In the genomic region with DNA sequence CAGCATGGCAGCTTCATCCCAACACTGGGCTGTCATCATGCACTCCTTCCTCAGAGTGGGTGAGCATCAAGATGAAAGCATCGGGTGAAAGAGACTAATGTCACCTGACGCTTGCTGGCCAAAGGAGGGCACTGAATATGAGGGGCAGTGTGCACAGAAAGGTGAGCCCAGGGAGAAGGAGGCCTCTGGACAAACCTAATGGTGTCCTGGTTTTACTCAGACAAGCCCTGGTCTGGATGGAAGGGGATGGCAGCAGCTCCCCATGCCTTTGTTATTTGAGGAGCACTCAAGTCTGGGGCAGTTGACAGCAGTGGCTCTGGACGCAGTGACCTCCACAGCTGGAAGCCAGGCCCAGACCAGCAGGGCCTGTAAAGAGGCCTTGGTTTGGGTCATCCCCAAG, we compare ENCODE assay signal across 25 cellular contexts.
"Had no signal": no experiment of that assay in that cellular context is flagged by ENCODE, and none has a peak within 500 bp of the region (broad histone marks: within the 10 kb centered on the region; RNA-seq: fewer than 3 reads in every experiment).

No MANE protein-coding gene starts in this region.

- DNase-seq: cortex of kidney; effector CD8-positive, alpha-beta T cell; effector memory CD8-positive, alpha-beta T cell; endodermal cell; erythroblast; esophagus squamous epithelium; foreskin fibroblast; foreskin melanocyte; gastrocnemius medialis; glutamatergic neuron; head of caudate nucleus; heart right ventricle; hippocampal formation; left cardiac atrium; left lung; left ventricle myocardium superior; lower lobe of right lung; mesenchymal stem cell; midbrain had no signal

- ATAC-seq: effector memory CD8-positive, alpha-beta T cell; esophagus mucosa; gastrocnemius medialis; heart right ventricle; left cardiac atrium; left lung; left ventricle myocardium superior; lower lobe of right lung had no signal

- H3K4me3 ChIP-seq: esophagus squamous epithelium, gastrocnemius medialis, heart right ventricle, left lung, lower lobe of right lung had no signal

- H3K36me3 ChIP-seq: esophagus squamous epithelium, gastrocnemius medialis, heart right ventricle, left lung, lower lobe of right lung had no signal

- H3K27me3 ChIP-seq: gastrocnemius medialis, left lung had no signal

- H3K9me3 ChIP-seq: esophagus squamous epithelium, gastrocnemius medialis, left lung, lower lobe of right lung had no signal

- FAIRE-seq: colon, endometrium, islet of Langerhans, keratinocyte had no signal

- H3K27ac ChIP-seq: epithelial cell of prostate, esophagus squamous epithelium, gastrocnemius medialis, heart right ventricle, left lung, lower lobe of right lung had no signal

- H3K4me1 ChIP-seq: esophagus squamous epithelium, gastrocnemius medialis, heart right ventricle, left lung, lower lobe of right lung had no signal
